ENCODE assay signal across 8 cellular contexts in genomic region chr7:17009007-17009719, GRCh38.
DNase-seq lines count a peak whose midpoint lies in the region; ATAC-seq and TF ChIP-seq lines count a peak whose summit lies in the region.

No MANE protein-coding gene starts in this region.

- H3K27ac Mint-ChIP-seq in activated CD4-positive, alpha-beta T cell treated with anti-CD3 and anti-CD28 coated beads, Interleukin-2, amount 10 ng/mL, durations not matched to agents 7 days and 5 days, result no peak overlapping the region

- TF ChIP-seq POLR2A in erythroblast (IDR thresholded peaks at IDR 0.05; ENCODE audit: low read length), result no peak

- H3K4me3 Mint-ChIP-seq in activated CD4-positive, alpha-beta T cell treated with anti-CD3 and anti-CD28 coated beads, Interleukin-2, amount 10 ng/mL, durations not matched to agents 7 days and 5 days, result no peak overlapping the region

- peaks cover 3% of the 10 kb centered on the region for H3K9me3 Mint-ChIP-seq in activated CD4-positive, alpha-beta T cell treated with anti-CD3 and anti-CD28 coated beads, Interleukin-2, amount 10 ng/mL, durations not matched to agents 7 days and 5 days

- H3K4me1 Mint-ChIP-seq in activated CD4-positive, alpha-beta T cell treated with anti-CD3 and anti-CD28 coated beads, Interleukin-2, amount 10 ng/mL, durations not matched to agents 7 days and 5 days, result peaks cover 27% of the 10 kb centered on the region

- no peaks in the 10 kb centered on the region for H3K36me3 Mint-ChIP-seq in activated CD4-positive, alpha-beta T cell treated with anti-CD3 and anti-CD28 coated beads, Interleukin-2, amount 10 ng/mL, durations not matched to agents 7 days and 5 days (ENCODE audit: low read depth)

- ATAC-seq in GM19395 (IDR thresholded peaks at IDR 0.05; ENCODE audit: unreplicated experiment), result no peak

- peak; percentile 8 for DNase-seq in NCI-H526 treated with DMSO at 0.1 percent for 48 hours (lab: John Stamatoyannopoulos, UW)
- DNase-seq in erythroblast (lab: John Stamatoyannopoulos, UW), result peak; percentile 9 to 24
- DNase-seq in renal cortical epithelial cell (ENCODE audit: low read depth), result peak; percentile 41
- no peak for DNase-seq in NCI-H128 (lab: John Stamatoyannopoulos, UW; ENCODE audit: unreplicated experiment)
- no peak for DNase-seq in superior temporal gyrus (ENCODE audit: extremely low spot score)
- DNase-seq in activated CD4-positive, alpha-beta T cell treated with anti-CD3 and anti-CD28 coated beads, Interleukin-2, amount 10 ng/mL, durations not matched to agents 7 days and 5 days, result no peak

- peaks cover 4% of the 10 kb centered on the region for H3K27me3 Mint-ChIP-seq in activated CD4-positive, alpha-beta T cell treated with anti-CD3 and anti-CD28 coated beads, Interleukin-2, amount 10 ng/mL, durations not matched to agents 7 days and 5 days

- POLR2A ChIA-PET in activated CD4-positive, alpha-beta T cell treated with anti-CD3 and anti-CD28 coated beads, Interleukin-2, amount 10 ng/mL, durations not matched to agents 7 days and 5 days (lab: Charles Lee), result interaction anchor here (0.6 kb wide), 1 partner anchor 294 kb away, joined by 6 read pairs; no protein-coding TSS in a partner anchor

- CTCF ChIA-PET in activated CD4-positive, alpha-beta T cell treated with anti-CD3 and anti-CD28 coated beads, Interleukin-2, amount 10 ng/mL, durations not matched to agents 7 days and 5 days (lab: Charles Lee), result interaction anchor here (0.8 to 1.2 kb wide), 2 partner anchors 11 to 96 kb away, joined by 3 read pairs; no protein-coding TSS in a partner anchor

- TF ChIP-seq CTCF in GM12873 (IDR thresholded peaks at IDR 0.05; ENCODE audit: insufficient read depth, low read depth, low read length, missing control alignments), result peak; percentile 41

Comparison
In these comparisons a context has a peak if more than half of its experiments do, and no peak if none do; other contexts are left out.
1. DNase-seq: peak in NCI-H526 treated with DMSO at 0.1 percent for 48 hours (single experiment), erythroblast (2 of 2) and renal cortical epithelial cell (single experiment); none in NCI-H128 (single experiment), superior temporal gyrus (single experiment) and activated CD4-positive, alpha-beta T cell treated with anti-CD3 and anti-CD28 coated beads, Interleukin-2, amount 10 ng/mL, durations not matched to agents 7 days and 5 days (single experiment).